Comparison of ENCODE assay signal across 24 cellular contexts in genomic region chrX:12139934-12140611, GRCh38. TPM values are rescaled to one million over a fixed set of nuclear protein-coding genes. Genes with fewer than 3 reads are reported as not detected.
DNase-seq lines count a peak whose midpoint lies in the region; ATAC-seq and TF ChIP-seq lines count a peak whose summit lies in the region.
"Had no signal": no experiment of that assay in that cellular context is flagged by ENCODE, and none has a peak within 500 bp of the region (broad histone marks: within the 10 kb centered on the region; RNA-seq: fewer than 3 reads in every experiment).

No MANE protein-coding gene starts in this region.

- no peaks in the 10 kb centered on the region for H3K4me1 ChIP-seq in mucosa of descending colon (ENCODE audit: low read depth)
- peaks cover 12% of the 10 kb centered on the region for H3K4me1 ChIP-seq in vagina

- ATAC-seq in mucosa of descending colon: no peak
- ATAC-seq: K562 had no signal

- peak overlapping the region; percentile 87 for H3K27ac Mint-ChIP-seq in glutamatergic neuron (ENCODE audit: unreplicated experiment)
- H3K27ac Mint-ChIP-seq: activated CD4-positive, alpha-beta memory T cell treated with anti-CD3 and anti-CD28 coated beads for 36 hours; activated naive CD8-positive, alpha-beta T cell treated with anti-CD3 and anti-CD28 coated beads for 36 hours; activated T-cell treated with anti-CD3 and anti-CD28 coated beads, Interleukin-2, amount 50 U/mL, for 24 hours; B cell; nephron; stimulated activated naive CD8-positive, alpha-beta T cell treated with anti-CD3 and anti-CD28 coated beads, Interleukin-15, Interleukin-2, amounts not matched to agents 100 ng/mL and 50 ng/mL, for 24 hours had no signal

- TF ChIP-seq POLR2A in vagina (IDR thresholded peaks at IDR 0.05): no peak

- no peak overlapping the region for H3K27ac ChIP-seq in vagina
- H3K27ac ChIP-seq: cardiac muscle cell, hepatocyte had no signal

- DNase-seq in AG08395 (ENCODE audit: low spot score): peak; percentile 3
- DNase-seq in HCEC 1CT: peak; percentile 43
- no peak for DNase-seq in glutamatergic neuron
- no peak for DNase-seq in mucosa of descending colon
- DNase-seq in vagina (ENCODE audit: extremely low spot score in 2 of 2): no peak
- no peak for DNase-seq in NCI-H2107 (lab: John Stamatoyannopoulos, UW)
- DNase-seq in SHP77 treated with DMSO at 0.1 percent for 48 hours (lab: John Stamatoyannopoulos, UW): no peak
- DNase-seq: activated CD4-positive, alpha-beta memory T cell treated with anti-CD3 and anti-CD28 coated beads for 36 hours; activated naive CD8-positive, alpha-beta T cell treated with anti-CD3 and anti-CD28 coated beads for 36 hours; activated T-cell treated with anti-CD3 and anti-CD28 coated beads, Interleukin-2, amount 50 U/mL, for 24 hours; DMS 273 treated with DMSO at 0.1 percent for 48 hours; effector CD4-positive, alpha-beta T cell; kidney; mesenchymal stem cell; NCI-H1048; NCI-H2171 treated with DMSO at 0.1 percent for 48 hours; NK-92 treated with Interleukin-12 subunit alpha and Interleukin-12 subunit beta, amount 100 ng/mL, for 24 hours had no signal

- peaks cover 3% of the 10 kb centered on the region for H3K27me3 Mint-ChIP-seq in glutamatergic neuron (ENCODE audit: unreplicated experiment)

- no peaks in the 10 kb centered on the region for H3K9me3 Mint-ChIP-seq in glutamatergic neuron (ENCODE audit: unreplicated experiment)
- H3K9me3 Mint-ChIP-seq: activated CD4-positive, alpha-beta memory T cell treated with anti-CD3 and anti-CD28 coated beads for 36 hours; activated naive CD8-positive, alpha-beta T cell treated with anti-CD3 and anti-CD28 coated beads for 36 hours; activated T-cell treated with anti-CD3 and anti-CD28 coated beads, Interleukin-2, amount 50 U/mL, for 24 hours; nephron; stimulated activated naive CD8-positive, alpha-beta T cell treated with anti-CD3 and anti-CD28 coated beads, Interleukin-15, Interleukin-2, amounts not matched to agents 100 ng/mL and 50 ng/mL, for 24 hours had no signal

- intact Hi-C loops in mucosa of descending colon (cut with DNase I, micrococcal nuclease) (no loop called here), vagina (cut with DNase I) (no loop called here)

- no peak for TF ChIP-seq CTCF in WI38 (IDR thresholded peaks at IDR 0.05; ENCODE audit: low read depth, low read length)
- TF ChIP-seq CTCF in glutamatergic neuron (IDR thresholded peaks at IDR 0.05; ENCODE audit: partially characterized antibody, unreplicated experiment): no peak
- TF ChIP-seq CTCF in mucosa of descending colon (IDR thresholded peaks at IDR 0.05): no peak
- no peak for TF ChIP-seq CTCF in vagina (IDR thresholded peaks at IDR 0.05)

- H3K4me3 Mint-ChIP-seq in glutamatergic neuron (ENCODE audit: unreplicated experiment): peak overlapping the region; percentile 85
- H3K4me3 Mint-ChIP-seq: activated CD4-positive, alpha-beta memory T cell treated with anti-CD3 and anti-CD28 coated beads for 36 hours; activated naive CD8-positive, alpha-beta T cell treated with anti-CD3 and anti-CD28 coated beads for 36 hours; activated T-cell treated with anti-CD3 and anti-CD28 coated beads, Interleukin-2, amount 50 U/mL, for 24 hours; B cell; stimulated activated naive CD8-positive, alpha-beta T cell treated with anti-CD3 and anti-CD28 coated beads, Interleukin-15, Interleukin-2, amounts not matched to agents 100 ng/mL and 50 ng/mL, for 24 hours had no signal

- H3K36me3 Mint-ChIP-seq in glutamatergic neuron (ENCODE audit: unreplicated experiment): no peaks in the 10 kb centered on the region
- H3K36me3 Mint-ChIP-seq: activated CD4-positive, alpha-beta memory T cell treated with anti-CD3 and anti-CD28 coated beads for 36 hours; activated naive CD8-positive, alpha-beta T cell treated with anti-CD3 and anti-CD28 coated beads for 36 hours had no signal

- no peaks in the 10 kb centered on the region for H3K27me3 ChIP-seq in vagina

- peaks cover 24% of the 10 kb centered on the region for H3K4me1 Mint-ChIP-seq in glutamatergic neuron (ENCODE audit: low read depth, unreplicated experiment)
- H3K4me1 Mint-ChIP-seq: nephron had no signal

- no peaks in the 10 kb centered on the region for H3K36me3 ChIP-seq in mucosa of descending colon (ENCODE audit: low read depth)
- no peaks in the 10 kb centered on the region for H3K36me3 ChIP-seq in vagina
- H3K36me3 ChIP-seq: cardiac muscle cell had no signal

- H3K4me3 ChIP-seq in WI38 (ENCODE audit: low read depth, low read length) (peak overlapping the region; percentile 68), mucosa of descending colon (no peak overlapping the region), vagina (no peak overlapping the region)
- H3K4me3 ChIP-seq: cardiac muscle cell, hepatocyte, K562 had no signal

- H3K9me3 ChIP-seq in mucosa of descending colon (no peaks in the 10 kb centered on the region), vagina (no peaks in the 10 kb centered on the region)

RNA-seq across cellular contexts. Expression of gene FRMPD4, which starts 1.8 kb away (rescaled TPM):
- total RNA-seq in glutamatergic neuron (ENCODE audit: unreplicated experiment): 6.2 TPM
- 1 to 10 TPM in 1 of 3 donors, under 1 TPM in 2; 0.06 to 3.4 (median 0.34) TPM for total RNA-seq in mucosa of descending colon
- not detected for total RNA-seq in vagina
- total RNA-seq: activated CD4-positive, alpha-beta memory T cell treated with anti-CD3 and anti-CD28 coated beads for 36 hours; activated naive CD8-positive, alpha-beta T cell treated with anti-CD3 and anti-CD28 coated beads for 36 hours; B cell; K562; kidney had no signal

Comparison
In these comparisons a context has a peak if more than half of its experiments do, and no peak if none do; other contexts are left out.
1. DNase-seq: peak in AG08395 (single experiment) and HCEC 1CT (single experiment); none in glutamatergic neuron (single experiment), mucosa of descending colon (0 of 3), vagina (0 of 2), NCI-H2107 (single experiment) and SHP77 treated with DMSO at 0.1 percent for 48 hours (single experiment).